30 cellular contexts compared by ENCODE assay signal in the genomic region with DNA sequence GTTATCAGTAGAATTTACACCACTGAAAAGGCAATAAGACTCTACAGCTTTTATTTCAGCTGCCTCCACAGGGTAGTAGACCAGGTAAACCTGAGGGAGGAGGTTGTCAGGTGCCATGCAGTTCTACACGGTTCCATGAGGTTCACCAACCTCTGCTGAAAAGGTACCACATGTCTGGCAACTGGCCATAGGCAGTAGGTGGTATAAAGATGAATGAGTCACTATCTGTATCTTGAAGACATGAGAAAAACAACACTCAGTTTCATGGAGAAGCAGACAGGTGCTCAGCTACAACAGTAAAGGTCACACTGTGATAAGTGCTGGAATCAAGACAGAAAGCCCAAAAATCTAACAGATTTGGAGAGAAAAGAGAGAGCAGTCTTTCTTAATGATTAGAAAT.
"Had no signal": no experiment of that assay in that cellular context is flagged by ENCODE, and none has a peak within 500 bp of the region (broad histone marks: within the 10 kb centered on the region; RNA-seq: fewer than 3 reads in every experiment).

No MANE protein-coding gene starts in this region.

- DNase-seq: activated CD4-positive, alpha-beta memory T cell treated with anti-CD3 and anti-CD28 coated beads for 36 hours; activated CD4-positive, alpha-beta T cell treated with anti-CD3 and anti-CD28 coated beads, Interleukin-2, amount 50 U/mL, for 1 hour; activated effector memory CD4-positive, alpha-beta T cell treated with anti-CD3 and anti-CD28 coated beads, Interleukin-2, amount 50 U/mL, for 16 hours; activated naive CD4-positive, alpha-beta T cell; activated naive CD4-positive, alpha-beta T cell treated with anti-CD3 and anti-CD28 coated beads, Interleukin-2, amount 50 U/mL, for 16 hours; activated naive CD8-positive, alpha-beta T cell treated with anti-CD3 and anti-CD28 coated beads for 36 hours; activated T-cell treated with anti-CD3 and anti-CD28 coated beads, Interleukin-2, amount 50 U/mL, for 1 hour; activated T-cell treated with anti-CD3 and anti-CD28 coated beads, Interleukin-2, amount 50 U/mL, for 72 hours; amniotic stem cell; Karpas-422; KBM-7; MM.1S; MV-4-11; NCI-H1092; NCI-H1436 treated with DMSO at 0.1 percent for 48 hours; NCI-H187 treated with DMSO at 0.1 percent for 48 hours; NCI-H2081; NCI-H2171 treated with DMSO at 0.1 percent for 48 hours; NCI-H2227 treated with DMSO at 0.1 percent for 48 hours; NCI-H446; NCI-H510A treated with DMSO at 0.1 percent for 48 hours; NCI-H526 treated with DMSO at 0.1 percent for 48 hours; NCI-H82; SHP77; SJCRH30; T1000 had no signal

- H3K36me3 Mint-ChIP-seq: activated CD4-positive, alpha-beta memory T cell treated with anti-CD3 and anti-CD28 coated beads for 36 hours; activated naive CD8-positive, alpha-beta T cell treated with anti-CD3 and anti-CD28 coated beads for 36 hours had no signal

- H3K4me3 Mint-ChIP-seq: activated CD4-positive, alpha-beta memory T cell treated with anti-CD3 and anti-CD28 coated beads for 36 hours; activated naive CD8-positive, alpha-beta T cell treated with anti-CD3 and anti-CD28 coated beads for 36 hours; activated T-cell treated with anti-CD3 and anti-CD28 coated beads, Interleukin-2, amount 50 U/mL, for 72 hours; activated T-helper 17 cell treated with anti-CD3 and anti-CD28 coated beads, Interleukin-2, amount 50 U/mL, for 72 hours had no signal

- H3K27ac Mint-ChIP-seq: activated CD4-positive, alpha-beta memory T cell treated with anti-CD3 and anti-CD28 coated beads for 36 hours; activated naive CD8-positive, alpha-beta T cell treated with anti-CD3 and anti-CD28 coated beads for 36 hours; activated T-cell treated with anti-CD3 and anti-CD28 coated beads, Interleukin-2, amount 50 U/mL, for 72 hours; activated T-helper 17 cell treated with anti-CD3 and anti-CD28 coated beads, Interleukin-2, amount 50 U/mL, for 72 hours had no signal

- H3K4me1 Mint-ChIP-seq: activated naive CD8-positive, alpha-beta T cell treated with anti-CD3 and anti-CD28 coated beads for 36 hours; activated T-helper 17 cell treated with anti-CD3 and anti-CD28 coated beads, Interleukin-2, amount 50 U/mL, for 72 hours had no signal

- ATAC-seq: activated T-cell treated with anti-CD3 and anti-CD28 coated beads, Interleukin-2, amount 50 U/mL, for 72 hours; activated T-helper 17 cell treated with anti-CD3 and anti-CD28 coated beads, Interleukin-2, amount 50 U/mL, for 72 hours; Panc1 had no signal

- H3K27me3 Mint-ChIP-seq: activated CD4-positive, alpha-beta memory T cell treated with anti-CD3 and anti-CD28 coated beads for 36 hours; activated naive CD8-positive, alpha-beta T cell treated with anti-CD3 and anti-CD28 coated beads for 36 hours had no signal

- H3K4me3 ChIP-seq: ascending aorta, SJCRH30, SK-N-MC had no signal

- H3K9me3 Mint-ChIP-seq: activated CD4-positive, alpha-beta memory T cell treated with anti-CD3 and anti-CD28 coated beads for 36 hours had no signal
